1 cellular context compared by ENCODE assay signal in genomic region chr10:48305905-48306264, GRCh38.
TF ChIP-seq lines count a peak whose summit lies in the region.

No MANE protein-coding gene starts in this region.

TF ChIP-seq in SK-N-SH treated with all-trans-retinoic acid at 6 μM for 48 hours, 23 proteins besides CTCF, POLR2A, EP300 and RAD21 (continued from another document):
- TF ChIP-seq, protein P1, sequence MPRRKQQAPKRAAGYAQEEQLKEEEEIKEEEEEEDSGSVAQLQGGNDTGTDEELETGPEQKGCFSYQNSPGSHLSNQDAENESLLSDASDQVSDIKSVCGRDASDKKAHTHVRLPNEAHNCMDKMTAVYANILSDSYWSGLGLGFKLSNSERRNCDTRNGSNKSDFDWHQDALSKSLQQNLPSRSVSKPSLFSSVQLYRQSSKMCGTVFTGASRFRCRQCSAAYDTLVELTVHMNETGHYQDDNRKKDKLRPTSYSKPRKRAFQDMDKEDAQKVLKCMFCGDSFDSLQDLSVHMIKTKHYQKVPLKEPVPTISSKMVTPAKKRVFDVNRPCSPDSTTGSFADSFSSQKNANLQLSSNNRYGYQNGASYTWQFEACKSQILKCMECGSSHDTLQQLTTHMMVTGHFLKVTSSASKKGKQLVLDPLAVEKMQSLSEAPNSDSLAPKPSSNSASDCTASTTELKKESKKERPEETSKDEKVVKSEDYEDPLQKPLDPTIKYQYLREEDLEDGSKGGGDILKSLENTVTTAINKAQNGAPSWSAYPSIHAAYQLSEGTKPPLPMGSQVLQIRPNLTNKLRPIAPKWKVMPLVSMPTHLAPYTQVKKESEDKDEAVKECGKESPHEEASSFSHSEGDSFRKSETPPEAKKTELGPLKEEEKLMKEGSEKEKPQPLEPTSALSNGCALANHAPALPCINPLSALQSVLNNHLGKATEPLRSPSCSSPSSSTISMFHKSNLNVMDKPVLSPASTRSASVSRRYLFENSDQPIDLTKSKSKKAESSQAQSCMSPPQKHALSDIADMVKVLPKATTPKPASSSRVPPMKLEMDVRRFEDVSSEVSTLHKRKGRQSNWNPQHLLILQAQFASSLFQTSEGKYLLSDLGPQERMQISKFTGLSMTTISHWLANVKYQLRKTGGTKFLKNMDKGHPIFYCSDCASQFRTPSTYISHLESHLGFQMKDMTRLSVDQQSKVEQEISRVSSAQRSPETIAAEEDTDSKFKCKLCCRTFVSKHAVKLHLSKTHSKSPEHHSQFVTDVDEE (CRISPR knock-in tag; IDR thresholded peaks at IDR 0.05): no peak
- TF ChIP-seq SNAI2 (CRISPR knock-in tag; IDR thresholded peaks at IDR 0.05): no peak
- TF ChIP-seq PPARA (CRISPR knock-in tag; IDR thresholded peaks at IDR 0.05; ENCODE audit: borderline replicate concordance): no peak
- TF ChIP-seq ZNF565 (CRISPR knock-in tag; conservative IDR thresholded peaks at IDR 0.05; ENCODE audit: low read depth): no peak
- TF ChIP-seq ZNF8 (CRISPR knock-in tag; IDR thresholded peaks at IDR 0.05): no peak
- TF ChIP-seq ZFP3 (CRISPR knock-in tag; IDR thresholded peaks at IDR 0.05): no peak
- TF ChIP-seq, protein P2, sequence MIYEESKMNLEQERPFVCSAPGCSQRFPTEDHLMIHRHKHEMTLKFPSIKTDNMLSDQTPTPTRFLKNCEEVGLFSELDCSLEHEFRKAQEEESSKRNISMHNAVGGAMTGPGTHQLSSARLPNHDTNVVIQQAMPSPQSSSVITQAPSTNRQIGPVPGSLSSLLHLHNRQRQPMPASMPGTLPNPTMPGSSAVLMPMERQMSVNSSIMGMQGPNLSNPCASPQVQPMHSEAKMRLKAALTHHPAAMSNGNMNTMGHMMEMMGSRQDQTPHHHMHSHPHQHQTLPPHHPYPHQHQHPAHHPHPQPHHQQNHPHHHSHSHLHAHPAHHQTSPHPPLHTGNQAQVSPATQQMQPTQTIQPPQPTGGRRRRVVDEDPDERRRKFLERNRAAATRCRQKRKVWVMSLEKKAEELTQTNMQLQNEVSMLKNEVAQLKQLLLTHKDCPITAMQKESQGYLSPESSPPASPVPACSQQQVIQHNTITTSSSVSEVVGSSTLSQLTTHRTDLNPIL (CRISPR knock-in tag; IDR thresholded peaks at IDR 0.05; ENCODE audit: low read depth): no peak
